ENCODE assay signal across 8 cellular contexts in genomic region chr9:708556-709432, GRCh38.
A peak's percentile ranks its signal among the peaks of the same experiment; 100 is the strongest.
DNase-seq lines count a peak whose midpoint lies in the region; ATAC-seq, FAIRE-seq and TF ChIP-seq lines count a peak whose summit lies in the region.

No MANE protein-coding gene starts in this region.

- H3K36me3 ChIP-seq in endocrine pancreas (ENCODE audit: control insufficient read depth, insufficient read depth, low read length) (no peaks in the 10 kb centered on the region), muscle layer of duodenum (ENCODE audit: control insufficient read depth in 1 of 2, insufficient read depth in 2 of 2, low read length in 2 of 2) (peaks cover 19 to 23% of the 10 kb centered on the region in 2 donors)

- DNase-seq in A549 (ENCODE audit: low read depth in 1 of 2, low spot score in 1 of 2): no peak
- peak; percentile 18 for DNase-seq in OCI-M1 (lab: John Stamatoyannopoulos, UW)
- DNase-seq in NCI-H2196 (lab: John Stamatoyannopoulos, UW; ENCODE audit: unreplicated experiment): no peak
- DNase-seq in NCI-H1048 (lab: John Stamatoyannopoulos, UW): no peak
- DNase-seq in activated T-cell treated with anti-CD3 and anti-CD28 coated beads, Interleukin-2, amount 50 U/mL, for 48 hours: no peak
- no peak for DNase-seq in head of caudate nucleus

- CTCF ChIA-PET in A549 (lab: Yijun Ruan, JAX): interaction anchor here (0.8 kb wide), 1 partner anchor 15 kb away, joined by 3 read pairs; no protein-coding TSS in a partner anchor

- TF ChIP-seq CTCF in A549 (IDR thresholded peaks at IDR 0.05): no peak

- peaks cover 28% of the 10 kb centered on the region for H3K4me1 ChIP-seq in A549
- H3K4me1 ChIP-seq in endocrine pancreas (ENCODE audit: control insufficient read depth, insufficient read depth, low read length): no peaks in the 10 kb centered on the region
- peaks cover 3 to 22% of the 10 kb centered on the region in 2 donors for H3K4me1 ChIP-seq in muscle layer of duodenum (ENCODE audit: control insufficient read depth in 1 of 2, insufficient read depth in 2 of 2, low read length in 2 of 2)

- no peak for FAIRE-seq in A549 (lab: Jason Lieb, UNC)

- TF ChIP-seq POLR2A in A549 (IDR thresholded peaks at IDR 0.05; ENCODE audit: low read length): no peak

- no peak for TF ChIP-seq EP300 in A549 (IDR thresholded peaks at IDR 0.05)

- H3K9me3 ChIP-seq in A549: no peaks in the 10 kb centered on the region
- no peaks in the 10 kb centered on the region for H3K9me3 ChIP-seq in endocrine pancreas (ENCODE audit: control insufficient read depth, low read length)
- no peaks in the 10 kb centered on the region for H3K9me3 ChIP-seq in muscle layer of duodenum (ENCODE audit: control insufficient read depth in 1 of 2, low read length in 2 of 2)

- H3K4me3 ChIP-seq in A549: no peak overlapping the region
- peak overlapping the region; percentile 54 for H3K4me3 ChIP-seq in endocrine pancreas (ENCODE audit: control insufficient read depth, insufficient read depth, low read length)
- peak overlapping the region; percentile 25 to 63 for H3K4me3 ChIP-seq in muscle layer of duodenum (ENCODE audit: low read depth in 1 of 2, low read length in 2 of 2)

- H3K4me2 ChIP-seq in A549: no peak overlapping the region

- no peak for ATAC-seq in A549

- H3K27me3 ChIP-seq in endocrine pancreas (ENCODE audit: control insufficient read depth, insufficient read depth, low read length) (no peaks in the 10 kb centered on the region), muscle layer of duodenum (ENCODE audit: low read depth, low read length) (no peaks in the 10 kb centered on the region)

- POLR2A ChIA-PET in A549 (lab: Yijun Ruan, JAX): no interaction called here

- peak overlapping the region; percentile 10 to 32; a peak in 1 of 6 replicates for H3K27ac ChIP-seq in A549
- peak overlapping the region; percentile 93 for H3K27ac ChIP-seq in muscle layer of duodenum (ENCODE audit: low read length)

- intact Hi-C loops in head of caudate nucleus (cut with DNase I): no loop called here

- no peak for TF ChIP-seq RAD21 in A549 (conservative IDR thresholded peaks at IDR 0.05 in 1 of 2, IDR thresholded peaks at IDR 0.05 in 1 of 2)

- H3K9ac ChIP-seq in endocrine pancreas (ENCODE audit: control insufficient read depth, insufficient read depth, low read length): peak overlapping the region; percentile 20

- 89% methylated on average over 9 of the region's 9 CpGs for WGBS in A549 (ENCODE audit: missing lambda C conversion rate)

TF ChIP-seq in A549, 52 proteins besides CTCF, POLR2A, EP300 and RAD21:
- TF ChIP-seq CHD4 (IDR thresholded peaks at IDR 0.05; ENCODE audit: borderline replicate concordance) (no peak), JUNB (IDR thresholded peaks at IDR 0.05) (no peak), HMGXB4 (CRISPR knock-in tag; IDR thresholded peaks at IDR 0.05; ENCODE audit: borderline replicate concordance) (no peak), TP53 (CRISPR knock-in tag; IDR thresholded peaks at IDR 0.05) (no peak), EHF (CRISPR knock-in tag; IDR thresholded peaks at IDR 0.05) (no peak), SMC3 (IDR thresholded peaks at IDR 0.05) (no peak), HDAC2 (IDR thresholded peaks at IDR 0.05) (no peak), EHMT2 (IDR thresholded peaks at IDR 0.05; ENCODE audit: low read depth) (no peak), HEYL (CRISPR knock-in tag; IDR thresholded peaks at IDR 0.05) (no peak), ZNF302 (CRISPR knock-in tag; IDR thresholded peaks at IDR 0.05) (no peak), NPAS2 (CRISPR knock-in tag; IDR thresholded peaks at IDR 0.05; ENCODE audit: borderline replicate concordance) (no peak), MYC (IDR thresholded peaks at IDR 0.05; ENCODE audit: borderline replicate concordance, low read length) (no peak), REST (IDR thresholded peaks at IDR 0.05) (no peak), FOSL2 (IDR thresholded peaks at IDR 0.05) (no peak), FOSL2 (CRISPR knock-in tag; IDR thresholded peaks at IDR 0.05) (no peak)
